In the genomic region with DNA sequence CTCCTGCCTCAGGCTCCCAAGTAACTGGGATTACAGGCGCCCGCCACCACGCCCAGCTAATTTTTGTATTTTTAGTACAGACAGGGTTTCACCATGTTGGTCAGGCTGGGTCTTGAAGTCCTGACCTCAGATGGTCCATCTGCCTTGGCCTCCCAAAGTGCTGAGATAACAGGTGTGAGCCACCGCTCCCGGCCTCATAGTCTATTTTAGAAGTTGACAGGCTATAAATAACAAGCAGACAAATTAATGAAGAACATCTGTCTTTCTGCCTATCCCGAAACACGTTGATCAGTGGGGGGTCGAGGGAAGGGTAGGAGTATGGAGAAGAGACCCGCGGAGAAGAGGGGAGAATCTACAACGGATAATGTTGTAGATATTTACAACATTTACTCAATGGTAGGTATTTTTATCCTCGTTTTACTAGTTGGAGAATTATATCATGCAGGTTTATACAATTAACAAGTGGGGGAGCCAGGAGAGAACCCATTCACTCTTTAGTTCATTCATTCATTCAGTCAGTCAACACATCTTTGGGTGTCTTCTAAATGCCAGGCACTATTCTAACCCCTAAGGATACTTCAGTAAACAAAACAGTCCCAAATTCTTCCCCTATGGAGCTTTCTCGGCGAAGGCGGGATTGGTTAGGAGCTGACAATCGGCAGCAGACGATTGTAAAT, we compare ENCODE assay signal across 8 cellular contexts. TPM values are rescaled to one million over a fixed set of nuclear protein-coding genes. Genes with fewer than 3 reads are reported as not detected.
DNase-seq lines count a peak whose midpoint lies in the region; ATAC-seq, FAIRE-seq and TF ChIP-seq lines count a peak whose summit lies in the region.

No MANE protein-coding gene starts in this region.

- TF ChIP-seq POLR2A in A549 (IDR thresholded peaks at IDR 0.05; ENCODE audit: low read length), result no peak

- H3K4me3 ChIP-seq in A549 (peak overlapping the region; percentile 78), GM23338 (peak overlapping the region; percentile 93)

- no peaks in the 10 kb centered on the region for H3K36me3 ChIP-seq in GM23338 (ENCODE audit: insufficient read depth)

- no peak for DNase-seq in A549 (ENCODE audit: low read depth in 1 of 2, low spot score in 1 of 2)
- DNase-seq in GM23338 (ENCODE audit: low spot score), result peak; percentile 15
- DNase-seq in activated T-helper 2 cell treated with anti-CD3 and anti-CD28 coated beads, Interferon-gamma antibody, Interleukin-2, Interleukin-4, amounts not matched to agents 10 μg/mL and 5 μg/mL and 100 μg/mL, durations not matched to agents 14 hours and 24 hours and 36 hours (ENCODE audit: low spot score), result no peak
- DNase-seq in memory B cell (ENCODE audit: low spot score in 2 of 2), result no peak
- DNase-seq in iPS-NIHi11 (ENCODE audit: low spot score), result no peak
- DNase-seq in NCI-H526 treated with DMSO at 0.1 percent for 48 hours (lab: John Stamatoyannopoulos, UW), result no peak
- DNase-seq in KBM-7, result no peak
- DNase-seq in cerebellar cortex (ENCODE audit: low spot score), result no peak

- TF ChIP-seq CTCF in A549 (IDR thresholded peaks at IDR 0.05) (no peak), GM23338 (conservative IDR thresholded peaks at IDR 0.05; ENCODE audit: low read depth in 2 of 2) (no peak)

- CTCF ChIA-PET in A549 (lab: Yijun Ruan, JAX), result interaction anchor here (0.6 to 0.8 kb wide), 2 partner anchors 25 to 293 kb away, joined by 3 to 4 read pairs; no protein-coding TSS in a partner anchor

- peak overlapping the region; percentile 92 for H2AFZ ChIP-seq in GM23338

- WGBS in A549 (ENCODE audit: missing lambda C conversion rate), result 49% methylated on average over 17 of the region's 17 CpGs

- TF ChIP-seq RAD21 in A549 (conservative IDR thresholded peaks at IDR 0.05 in 1 of 2, IDR thresholded peaks at IDR 0.05 in 1 of 2), result no peak

- peak overlapping the region; percentile 41 to 94; a peak in 5 of 6 replicates for H3K27ac ChIP-seq in A549
- H3K27ac ChIP-seq in GM23338 (ENCODE audit: low read depth), result no peak overlapping the region

- no peaks in the 10 kb centered on the region for H3K9me3 Mint-ChIP-seq in GM23338
- no peaks in the 10 kb centered on the region for H3K9me3 Mint-ChIP-seq in activated T-helper 2 cell treated with anti-CD3 and anti-CD28 coated beads, Interferon-gamma antibody, Interleukin-2, Interleukin-4, amounts not matched to agents 10 μg/mL and 5 μg/mL and 100 μg/mL, durations not matched to agents 14 hours and 24 hours and 36 hours
- H3K9me3 Mint-ChIP-seq in memory B cell, result no peaks in the 10 kb centered on the region

- H3K4me1 ChIP-seq in A549 (peaks cover 55% of the 10 kb centered on the region), GM23338 (ENCODE audit: insufficient read depth) (peaks cover 24% of the 10 kb centered on the region)

- intact Hi-C loops in activated T-helper 2 cell treated with anti-CD3 and anti-CD28 coated beads, Interferon-gamma antibody, Interleukin-2, Interleukin-4, amounts not matched to agents 10 μg/mL and 5 μg/mL and 100 μg/mL, durations not matched to agents 14 hours and 24 hours and 36 hours (cut with micrococcal nuclease), result loop anchor here (5.0 kb wide), 1 partner anchor 313 kb away; the partner anchor contains the start of genes GART and SON

- no peak for TF ChIP-seq EP300 in A549 (IDR thresholded peaks at IDR 0.05)

- peaks cover under 1% of the 10 kb centered on the region; the same call in 1 of the 3 replicates for H3K36me3 Mint-ChIP-seq in GM23338 (ENCODE audit: low read depth)
- H3K36me3 Mint-ChIP-seq in activated T-helper 2 cell treated with anti-CD3 and anti-CD28 coated beads, Interferon-gamma antibody, Interleukin-2, Interleukin-4, amounts not matched to agents 10 μg/mL and 5 μg/mL and 100 μg/mL, durations not matched to agents 14 hours and 24 hours and 36 hours (ENCODE audit: low read depth), result peaks cover 19% of the 10 kb centered on the region
- peaks cover 8% of the 10 kb centered on the region for H3K36me3 Mint-ChIP-seq in memory B cell

- peaks cover 33% of the 10 kb centered on the region for H3K79me2 ChIP-seq in GM23338 (replicated peaks; ENCODE audit: insufficient read depth)

- H3K9me2 ChIP-seq in GM23338 (ENCODE audit: insufficient read depth), result no peaks in the 10 kb centered on the region

- peaks cover 5% of the 10 kb centered on the region for H3K27me3 Mint-ChIP-seq in GM23338 (ENCODE audit: insufficient read depth, low read depth, poor library complexity)
- no peaks in the 10 kb centered on the region for H3K27me3 Mint-ChIP-seq in activated T-helper 2 cell treated with anti-CD3 and anti-CD28 coated beads, Interferon-gamma antibody, Interleukin-2, Interleukin-4, amounts not matched to agents 10 μg/mL and 5 μg/mL and 100 μg/mL, durations not matched to agents 14 hours and 24 hours and 36 hours (ENCODE audit: low read depth)
- no peaks in the 10 kb centered on the region for H3K27me3 Mint-ChIP-seq in memory B cell

- H3K4me2 ChIP-seq in A549 (peak overlapping the region; percentile 65), GM23338 (peak overlapping the region; percentile 77)

- H3K4me1 Mint-ChIP-seq in GM23338 (peaks cover 24% of the 10 kb centered on the region), memory B cell (peaks cover 22% of the 10 kb centered on the region)
- peaks cover 38% of the 10 kb centered on the region for H3K4me1 Mint-ChIP-seq in activated T-helper 2 cell treated with anti-CD3 and anti-CD28 coated beads, Interferon-gamma antibody, Interleukin-2, Interleukin-4, amounts not matched to agents 10 μg/mL and 5 μg/mL and 100 μg/mL, durations not matched to agents 14 hours and 24 hours and 36 hours (ENCODE audit: low read depth)

- H3K27me3 ChIP-seq in GM23338 (ENCODE audit: insufficient read depth), result peaks cover 5% of the 10 kb centered on the region; the same call in 1 of the 2 replicates

- no peak for ATAC-seq in A549
- ATAC-seq in GM23338, result no peak
- peak; percentile 14 for ATAC-seq in memory B cell (ENCODE audit: low read depth)

- in situ Hi-C loops in KBM-7 (cut with MboI; ENCODE audit: low pct_unique_long_range_greater_than_20kb, low sequenced_read_pairs), result no loop called here

- H3K4me3 Mint-ChIP-seq in GM23338, result peak overlapping the region; percentile 84
- peak overlapping the region; percentile 73 for H3K4me3 Mint-ChIP-seq in activated T-helper 2 cell treated with anti-CD3 and anti-CD28 coated beads, Interferon-gamma antibody, Interleukin-2, Interleukin-4, amounts not matched to agents 10 μg/mL and 5 μg/mL and 100 μg/mL, durations not matched to agents 14 hours and 24 hours and 36 hours (ENCODE audit: low read depth)
- H3K4me3 Mint-ChIP-seq in memory B cell, result peak overlapping the region; percentile 92

- POLR2A ChIA-PET in A549 (lab: Yijun Ruan, JAX), result interaction anchor here (1.7 kb wide), 1 partner anchor 25 kb away, joined by 7 read pairs; no protein-coding TSS in a partner anchor

- H4K20me1 ChIP-seq in GM23338 (replicated peaks; ENCODE audit: insufficient read depth), result 0 out of 2 replicates have a peak, but pooled peaks cover 3% of the 10 kb centered on the region

- H3K27ac Mint-ChIP-seq in GM23338 (0 out of 2 replicates have a peak overlapping the region, but pooled peaks have one; percentile 11), memory B cell (peak overlapping the region; percentile 91)
- H3K27ac Mint-ChIP-seq in activated T-helper 2 cell treated with anti-CD3 and anti-CD28 coated beads, Interferon-gamma antibody, Interleukin-2, Interleukin-4, amounts not matched to agents 10 μg/mL and 5 μg/mL and 100 μg/mL, durations not matched to agents 14 hours and 24 hours and 36 hours, result peak overlapping the region; percentile 65

- no peaks in the 10 kb centered on the region for H3K9me3 ChIP-seq in A549

- no peaks in the 10 kb centered on the region; the same call in 1 of the 2 replicates for H3F3A ChIP-seq in GM23338 (replicated peaks; ENCODE audit: low read depth)

- FAIRE-seq in A549 (lab: Jason Lieb, UNC), result no peak

TF ChIP-seq in A549, 52 proteins besides CTCF, POLR2A, EP300 and RAD21 (continues in another document):
- TF ChIP-seq NPAS2 (CRISPR knock-in tag; IDR thresholded peaks at IDR 0.05; ENCODE audit: borderline replicate concordance), result no peak
- TF ChIP-seq SMC3 (IDR thresholded peaks at IDR 0.05), result no peak
- no peak for TF ChIP-seq HOXA7 (CRISPR knock-in tag; IDR thresholded peaks at IDR 0.05)
- TF ChIP-seq RARB (CRISPR knock-in tag; IDR thresholded peaks at IDR 0.05), result no peak
- TF ChIP-seq ZSCAN20 (CRISPR knock-in tag; IDR thresholded peaks at IDR 0.05), result no peak
- no peak for TF ChIP-seq NR3C1 (IDR thresholded peaks at IDR 0.05)

TF ChIP-seq in GM23338, 12 proteins besides CTCF, POLR2A, EP300 and RAD21 (continues in another document):
- no peak for TF ChIP-seq ZNF114 (CRISPR knock-in tag; IDR thresholded peaks at IDR 0.05)

RNA-seq across cellular contexts. Expression of gene IFNAR2, which starts 0.5 kb away (rescaled TPM):
- polyA plus RNA-seq in A549 (2011; rRNA removed), result 39.6 and 40.5 TPM in 2 replicates
- polyA plus RNA-seq in A549 (2012; cell fraction: cytosol; rRNA removed), result 9.5 and 11.6 TPM in 2 replicates
- polyA plus RNA-seq in A549 (2012; cell fraction: nucleus; rRNA removed), result 3.8 and 6.9 TPM in 2 replicates
- 9.6 to 11.2 TPM (median 10.1 TPM) in 3 replicates for polyA plus RNA-seq in A549 (2017; fragmentation: RNase III; extraction: RNeasy Plus Mini Kit Qiagen cat#74134 plus additional on column Dnase treatment)
- 14.2 and 14.9 TPM in 2 replicates for polyA minus RNA-seq in A549 (2011; rRNA and poly(A)+ RNA removed)
- 11.1 and 18.2 TPM in 2 replicates for total RNA-seq in GM23338 (2014; rRNA removed; shearing (Covaris generic))
- polyA plus RNA-seq in GM23338 (2016; fragmentation: Nextera tagmentation; extraction: Ambion mirVana), result 14.5 and 16.8 TPM in 2 replicates
- total RNA-seq in activated T-helper 2 cell treated with anti-CD3 and anti-CD28 coated beads, Interferon-gamma antibody, Interleukin-2, Interleukin-4, amounts not matched to agents 10 μg/mL and 5 μg/mL and 100 μg/mL, durations not matched to agents 14 hours and 24 hours and 36 hours, result 34.8 and 36.8 TPM in 2 replicates

RNA-seq across cellular contexts. Expression of gene IL10RB, which starts 36.9 kb away (rescaled TPM):
- polyA plus RNA-seq in A549 (2011; rRNA removed) (31.9 and 34.9 TPM in 2 replicates), A549 (2017; fragmentation: RNase III; extraction: RNeasy Plus Mini Kit Qiagen cat#74134 plus additional on column Dnase treatment) (16.8 to 18.0 TPM (median 17.0 TPM) in 3 replicates), GM23338 (2016; fragmentation: Nextera tagmentation; extraction: Ambion mirVana) (2.2 and 2.4 TPM in 2 replicates)
- 14.2 and 15.6 TPM in 2 replicates for polyA plus RNA-seq in A549 (2012; cell fraction: cytosol; rRNA removed)
- 7.6 and 9.0 TPM in 2 replicates for polyA plus RNA-seq in A549 (2012; cell fraction: nucleus; rRNA removed)
- polyA minus RNA-seq in A549 (2011; rRNA and poly(A)+ RNA removed), result 33.6 and 34.5 TPM in 2 replicates
- total RNA-seq in GM23338 (2014; rRNA removed; shearing (Covaris generic)), result 2.1 and 2.5 TPM in 2 replicates
- total RNA-seq in activated T-helper 2 cell treated with anti-CD3 and anti-CD28 coated beads, Interferon-gamma antibody, Interleukin-2, Interleukin-4, amounts not matched to agents 10 μg/mL and 5 μg/mL and 100 μg/mL, durations not matched to agents 14 hours and 24 hours and 36 hours, result 23.4 and 24.7 TPM in 2 replicates

Comparison
In these comparisons a context has a peak if more than half of its experiments do, and no peak if none do; other contexts are left out.
1. H3K27ac Mint-ChIP-seq: peak in every context shown above with its lines; median percentile 91 in memory B cell; 65 in activated T-helper 2 cell treated with anti-CD3 and anti-CD28 coated beads, Interferon-gamma antibody, Interleukin-2, Interleukin-4, amounts not matched to agents 10 μg/mL and 5 μg/mL and 100 μg/mL, durations not matched to agents 14 hours and 24 hours and 36 hours; 11 in GM23338.